16 cellular contexts compared by ENCODE assay signal in the genomic region with DNA sequence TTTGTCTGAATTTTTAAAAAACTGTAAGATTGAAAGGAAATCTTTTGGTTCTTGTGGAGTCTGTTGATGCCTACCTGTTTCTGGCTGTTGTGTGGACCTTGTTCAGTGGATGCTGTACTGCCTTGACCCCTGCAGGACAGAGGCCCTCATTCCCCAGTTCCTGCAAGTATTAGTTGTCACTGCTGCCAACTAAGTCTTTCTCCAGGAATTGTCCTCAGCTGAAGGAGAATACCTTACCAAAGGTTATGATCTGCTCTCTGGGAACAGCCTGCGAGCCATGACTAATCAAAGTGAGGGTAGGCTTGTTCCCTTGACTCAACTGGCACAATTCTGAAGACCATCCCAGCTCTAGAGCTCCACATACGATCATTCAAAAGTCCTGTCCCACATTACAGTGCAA.
DNase-seq lines count a peak whose midpoint lies in the region; TF ChIP-seq lines count a peak whose summit lies in the region.
"Had no signal": no experiment of that assay in that cellular context is flagged by ENCODE, and none has a peak within 500 bp of the region (broad histone marks: within the 10 kb centered on the region; RNA-seq: fewer than 3 reads in every experiment).

No MANE protein-coding gene starts in this region.

- H3K36me3 Mint-ChIP-seq in HFFc6 (ENCODE audit: low read depth) = no peaks in the 10 kb centered on the region
- H3K36me3 Mint-ChIP-seq: CD4-positive, alpha-beta memory T cell had no signal

- H3K36me3 ChIP-seq in WERI-Rb-1 (no peaks in the 10 kb centered on the region), neuronal stem cell (replicated peaks in 1 of 2; ENCODE audit: control insufficient read depth in 2 of 2, insufficient read depth in 2 of 2, low read length in 2 of 2) (no peaks in the 10 kb centered on the region)
- H3K36me3 ChIP-seq: left ventricle myocardium inferior, ovary had no signal

- H2AK5ac ChIP-seq in neuronal stem cell (ENCODE audit: low read depth, low read length) = no peak overlapping the region

- H2AFZ ChIP-seq in neuronal stem cell (ENCODE audit: low read length) = no peak overlapping the region

- H3K9me3 Mint-ChIP-seq in HFFc6 = no peaks in the 10 kb centered on the region
- H3K9me3 Mint-ChIP-seq: activated T-cell treated with anti-CD3 and anti-CD28 coated beads, Interleukin-2, amount 50 U/mL, for 24 hours had no signal

- no peak overlapping the region for H3K14ac ChIP-seq in neuronal stem cell (ENCODE audit: low read length)

- no peak overlapping the region for H3K9ac ChIP-seq in neuronal stem cell (ENCODE audit: low read depth, low read length, poor library complexity)

- H3K4me1 Mint-ChIP-seq in HFFc6 (ENCODE audit: low read depth) = peaks cover 75% of the 10 kb centered on the region
- H3K4me1 Mint-ChIP-seq: CD4-positive, alpha-beta memory T cell had no signal

- H3K18ac ChIP-seq in neuronal stem cell (ENCODE audit: low read length) = no peak overlapping the region

- H2BK5ac ChIP-seq in neuronal stem cell (ENCODE audit: low read length) = no peak overlapping the region

- no peaks in the 10 kb centered on the region for H3K4me1 ChIP-seq in neuronal stem cell (ENCODE audit: control insufficient read depth in 2 of 2, insufficient read depth in 1 of 2, low read depth in 1 of 2, low read length in 2 of 2)
- H3K4me1 ChIP-seq: left ventricle myocardium inferior had no signal

- no peak overlapping the region for H4K91ac ChIP-seq in neuronal stem cell (ENCODE audit: low read depth, low read length, poor library complexity)

- H3K23ac ChIP-seq in neuronal stem cell (ENCODE audit: low read depth, low read length, poor library complexity) = no peak overlapping the region

- peak overlapping the region; percentile 45 for H3K4me3 Mint-ChIP-seq in HFFc6
- H3K4me3 Mint-ChIP-seq: activated T-cell treated with anti-CD3 and anti-CD28 coated beads, Interleukin-2, amount 50 U/mL, for 24 hours; CD4-positive, alpha-beta memory T cell had no signal

- H3K9me3 ChIP-seq in WERI-Rb-1 (ENCODE audit: severe bottlenecking) (no peaks in the 10 kb centered on the region), neuronal stem cell (replicated peaks in 1 of 2; ENCODE audit: control insufficient read depth in 2 of 2, insufficient read depth in 1 of 2, low read depth in 1 of 2, low read length in 2 of 2) (no peaks in the 10 kb centered on the region)
- H3K9me3 ChIP-seq: left ventricle myocardium inferior, ovary had no signal

- H3K4me3 ChIP-seq in WERI-Rb-1 (ENCODE audit: low read depth, low read length) (no peak overlapping the region), fibroblast of villous mesenchyme (ENCODE audit: low read depth, low read length) (no peak overlapping the region), neuronal stem cell (ENCODE audit: low read length in 2 of 2) (no peak overlapping the region)
- H3K4me3 ChIP-seq: left ventricle myocardium inferior, ovary had no signal

- H3K27me3 ChIP-seq in WERI-Rb-1 (ENCODE audit: insufficient read depth, low read depth, severe bottlenecking) = peaks cover 11% of the 10 kb centered on the region
- no peaks in the 10 kb centered on the region for H3K27me3 ChIP-seq in neuronal stem cell (ENCODE audit: control insufficient read depth in 3 of 3, insufficient read depth in 3 of 3, low read depth in 1 of 3, low read length in 3 of 3)
- H3K27me3 ChIP-seq: ovary had no signal

- H3K4me2 ChIP-seq in neuronal stem cell (ENCODE audit: insufficient read depth, low read length, poor library complexity, severe bottlenecking) = no peak overlapping the region

- H3K79me1 ChIP-seq in neuronal stem cell (ENCODE audit: low read depth, low read length) = no peaks in the 10 kb centered on the region

- H2BK12ac ChIP-seq in neuronal stem cell (ENCODE audit: low read length) = no peak overlapping the region

- no peaks in the 10 kb centered on the region for H3K27me3 Mint-ChIP-seq in HFFc6 (ENCODE audit: insufficient read depth)
- H3K27me3 Mint-ChIP-seq: activated T-cell treated with anti-CD3 and anti-CD28 coated beads, Interleukin-2, amount 50 U/mL, for 24 hours had no signal

- H3K4ac ChIP-seq in neuronal stem cell (ENCODE audit: low read length) = no peak overlapping the region

- peak; percentile 73 for TF ChIP-seq CTCF in HFFc6 (IDR thresholded peaks at IDR 0.05)
- peak; percentile 38; the same call in 1 of the 2 replicates for TF ChIP-seq CTCF in WERI-Rb-1 (IDR thresholded peaks at IDR 0.05; ENCODE audit: low read depth, low read length)
- peak; percentile 26 for TF ChIP-seq CTCF in fibroblast of villous mesenchyme (IDR thresholded peaks at IDR 0.05; ENCODE audit: insufficient read depth, low read depth, low read length)

- DNase-seq in HFFc6 (peak; percentile 20), WERI-Rb-1 (peak; percentile 7), fibroblast of villous mesenchyme (ENCODE audit: low read depth) (no peak), renal cortical epithelial cell (ENCODE audit: low read depth) (peak; percentile 50), neuronal stem cell (ENCODE audit: low spot score) (no peak), NCI-H1048 (lab: John Stamatoyannopoulos, UW) (no peak), NCI-H2107 treated with DMSO at 0.1 percent for 48 hours (lab: John Stamatoyannopoulos, UW; ENCODE audit: unreplicated experiment) (no peak)
- no peak for DNase-seq in activated naive CD4-positive, alpha-beta T cell treated with anti-CD3 and anti-CD28 coated beads, Interleukin-2, amount 50 U/mL, for 16 hours
- DNase-seq: activated T-cell treated with anti-CD3 and anti-CD28 coated beads, Interleukin-2, amount 50 U/mL, for 24 hours; aorta; CD4-positive, alpha-beta memory T cell; left ventricle myocardium inferior; NCI-H1105; NCI-H748 treated with DMSO at 0.1 percent for 48 hours; ovary; stimulated activated naive CD8-positive, alpha-beta T cell treated with anti-CD3 and anti-CD28 coated beads, Interleukin-15, Interleukin-2, amounts not matched to agents 100 U/mL and 50 U/mL, for 24 hours had no signal

- peak overlapping the region; percentile 78 for H3K27ac Mint-ChIP-seq in HFFc6
- H3K27ac Mint-ChIP-seq: activated T-cell treated with anti-CD3 and anti-CD28 coated beads, Interleukin-2, amount 50 U/mL, for 24 hours; CD4-positive, alpha-beta memory T cell had no signal

- H3K27ac ChIP-seq in WERI-Rb-1 = no peak overlapping the region
- no peak overlapping the region for H3K27ac ChIP-seq in neuronal stem cell (replicated peaks; ENCODE audit: low read length)
- H3K27ac ChIP-seq: left ventricle myocardium inferior, ovary had no signal

- H4K8ac ChIP-seq in neuronal stem cell (ENCODE audit: low read depth, low read length) = no peak overlapping the region

- no CpG with 5 or more reads among the region's 2 CpGs for WGBS in neuronal stem cell (ENCODE audit: extremely low coverage in 2 of 2, insufficient read length in 2 of 2, insufficient replicate concordance in 1 of 2), 2 donors

- H2BK15ac ChIP-seq in neuronal stem cell (ENCODE audit: low read length) = no peak overlapping the region

- H2BK120ac ChIP-seq in neuronal stem cell (ENCODE audit: low read depth, low read length) = no peak overlapping the region

Comparison
In these comparisons a context has a peak if more than half of its experiments do, and no peak if none do; other contexts are left out.
1. DNase-seq: peak in HFFc6 (single experiment), WERI-Rb-1 (single experiment) and renal cortical epithelial cell (single experiment); none in fibroblast of villous mesenchyme (single experiment), neuronal stem cell (single experiment), NCI-H1048 (single experiment), activated naive CD4-positive, alpha-beta T cell treated with anti-CD3 and anti-CD28 coated beads, Interleukin-2, amount 50 U/mL, for 16 hours (single experiment) and NCI-H2107 treated with DMSO at 0.1 percent for 48 hours (single experiment).
2. Peak in every context shown above with its lines, with median percentiles within 50 percentile points of each other: CTCF ChIP-seq.